23 cellular contexts compared by ENCODE assay signal in genomic region chr17:79916991-79917901, GRCh38.
DNase-seq lines count a peak whose midpoint lies in the region; ATAC-seq, FAIRE-seq and TF ChIP-seq lines count a peak whose summit lies in the region.
"Had no signal": no experiment of that assay in that cellular context is flagged by ENCODE, and none has a peak within 500 bp of the region (broad histone marks: within the 10 kb centered on the region; RNA-seq: fewer than 3 reads in every experiment).

No MANE protein-coding gene starts in this region.

- peak overlapping the region; percentile 80 for H4K91ac ChIP-seq in H1 (replicated peaks; ENCODE audit: insufficient read length, low read length)

- H2BK20ac ChIP-seq in H1 (ENCODE audit: low read length), result no peak overlapping the region

- no peak overlapping the region for H2BK5ac ChIP-seq in H1 (ENCODE audit: low read depth, low read length)

- H4K5ac ChIP-seq in H1 (ENCODE audit: insufficient read length, low read depth, low read length), result no peak overlapping the region

- DNase-seq in H7, result peak; percentile 34
- DNase-seq in H1 (ENCODE audit: low read depth in 1 of 2, low spot score in 2 of 2), result no peak
- DNase-seq in neural progenitor cell (ENCODE audit: low spot score), result no peak
- no peak for DNase-seq in SKM-1 (lab: John Stamatoyannopoulos, UW; ENCODE audit: unreplicated experiment)
- no peak for DNase-seq in NCI-H510A treated with DMSO at 0.1 percent for 48 hours (lab: John Stamatoyannopoulos, UW)
- DNase-seq: ACHN; C1 segment of cervical spinal cord; CD8-positive, alpha-beta T cell; H9; KG1; NCI-H1092 treated with DMSO at 0.1 percent for 48 hours; NCI-H1436 treated with DMSO at 0.1 percent for 48 hours; NCI-H2029; NCI-H226; NCI-H524; NCI-H774; NK-92 treated with Interleukin-12 subunit alpha and Interleukin-12 subunit beta, amount 100 ng/mL, for 24 hours; SIG-M5; SK-N-SH; T-cell had no signal

- H3K27ac ChIP-seq in H1 (ENCODE audit: low read depth, low read length) (no peak overlapping the region), neural progenitor cell (no peak overlapping the region)

- peak overlapping the region; percentile 42 for H3K27ac Mint-ChIP-seq in neural progenitor cell
- H3K27ac Mint-ChIP-seq: CD8-positive, alpha-beta T cell; H9; T-cell had no signal

- H3K4me3 ChIP-seq in H7 (ENCODE audit: insufficient read depth, low read depth, low read length), result no peak overlapping the region
- no peak overlapping the region for H3K4me3 ChIP-seq in H1 (ENCODE audit: extremely low read depth in 1 of 4, insufficient read depth in 2 of 4, low read depth in 3 of 4, low read length in 4 of 4)
- no peak overlapping the region for H3K4me3 ChIP-seq in neural progenitor cell

- H3K9ac ChIP-seq in H1 (replicated peaks in 1 of 4; ENCODE audit: extremely low read depth in 1 of 4, low read depth in 3 of 4, low read length in 3 of 4), result no peak overlapping the region
- H3K9ac ChIP-seq in neural progenitor cell, result no peak overlapping the region
- H3K9ac ChIP-seq: SK-N-SH had no signal

- TF ChIP-seq POLR2A in H1 (IDR thresholded peaks at IDR 0.05; ENCODE audit: control extremely low read depth in 1 of 2, low read depth in 2 of 2, low read length in 2 of 2), result no peak

- H3K79me1 ChIP-seq in H1 (ENCODE audit: low read depth, low read length), result no peaks in the 10 kb centered on the region

- ATAC-seq in GM19035 (IDR thresholded peaks at IDR 0.05; ENCODE audit: unreplicated experiment) (no peak), HG02884 (IDR thresholded peaks at IDR 0.05; ENCODE audit: unreplicated experiment) (no peak)
- ATAC-seq: CD8-positive, alpha-beta T cell; Panc1; T-cell had no signal

- H3K18ac ChIP-seq in H1 (ENCODE audit: extremely low read depth, low read length), result no peak overlapping the region

- no peak overlapping the region for H3K14ac ChIP-seq in H1 (ENCODE audit: insufficient read length)

- no peaks in the 10 kb centered on the region for H3K9me3 Mint-ChIP-seq in neural progenitor cell
- H3K9me3 Mint-ChIP-seq: CD8-positive, alpha-beta T cell; H9; T-cell had no signal

- H3K36me3 Mint-ChIP-seq in neural progenitor cell, result no peaks in the 10 kb centered on the region
- H3K36me3 Mint-ChIP-seq: CD8-positive, alpha-beta T cell; T-cell had no signal

- H3K23ac ChIP-seq in H1 (ENCODE audit: insufficient read length), result no peak overlapping the region

- peak overlapping the region; percentile 10 for H3K56ac ChIP-seq in H1 (replicated peaks; ENCODE audit: insufficient read length, low read depth, low read length)

- 87% methylated on average over 18 of the region's 18 CpGs; no CpG with 5 or more reads in 1 of the 2 experiments for WGBS in H1 (ENCODE audit: extremely low coverage in 1 of 2, insufficient coverage in 1 of 2, insufficient read length in 1 of 2, insufficient replicate concordance in 2 of 2, low coverage in 1 of 2, low lambda C conversion rate in 2 of 2, missing lambda C conversion rate in 1 of 2), 2 experiments

- 0 out of 2 replicates have a peak overlapping the region, but pooled peaks have one; percentile 55 for H2BK15ac ChIP-seq in H1 (ENCODE audit: low read length)

- H3K4me2 ChIP-seq in H1 (ENCODE audit: insufficient read depth in 1 of 2, low read depth in 2 of 2, low read length in 2 of 2) (no peak overlapping the region), neural progenitor cell (no peak overlapping the region)
- H3K4me2 ChIP-seq: SK-N-SH had no signal

- no peak overlapping the region for H3K4me3 Mint-ChIP-seq in neural progenitor cell
- H3K4me3 Mint-ChIP-seq: CD8-positive, alpha-beta T cell; H9; T-cell had no signal

- POLR2A ChIA-PET in H1 (lab: Charles Lee; ENCODE audit: partially characterized antibody), result interaction anchor here (0.5 kb wide), 1 partner anchor 102 kb away, joined by 3 read pairs; no protein-coding TSS in a partner anchor

- H3K9me3 ChIP-seq in H1 (ENCODE audit: insufficient read depth in 2 of 2, low read depth in 1 of 2, low read length in 1 of 2) (no peaks in the 10 kb centered on the region), neural progenitor cell (ENCODE audit: low read depth) (no peaks in the 10 kb centered on the region)
- H3K9me3 ChIP-seq: SK-N-SH had no signal

- H2AFZ ChIP-seq in H1 (ENCODE audit: low read length) (no peak overlapping the region), neural progenitor cell (replicated peaks) (no peak overlapping the region)

- no peak overlapping the region for H2BK120ac ChIP-seq in H1 (replicated peaks; ENCODE audit: low read depth, low read length)

- no peaks in the 10 kb centered on the region for H3K27me3 ChIP-seq in H7 (ENCODE audit: control insufficient read depth, insufficient read depth, low read length)
- peaks cover 0 to 4% (median 0%) of the 10 kb centered on the region in 4 experiments; a peak in 1 of 7 replicates for H3K27me3 ChIP-seq in H1 (replicated peaks in 1 of 4; ENCODE audit: control insufficient read depth in 3 of 4, extremely low read depth in 1 of 4, insufficient read depth in 3 of 4, low read length in 3 of 4)
- H3K27me3 ChIP-seq in neural progenitor cell, result peaks cover 3% of the 10 kb centered on the region

- H3K4me1 ChIP-seq in H1 (replicated peaks in 1 of 4; ENCODE audit: control insufficient read depth in 3 of 4, insufficient read depth in 4 of 4, low read length in 3 of 4), result peaks cover 0 to 8% (median 4%) of the 10 kb centered on the region in 4 experiments; a peak in 5 of 7 replicates
- no peaks in the 10 kb centered on the region for H3K4me1 ChIP-seq in neural progenitor cell

- no peaks in the 10 kb centered on the region for H3F3A ChIP-seq in neural progenitor cell (ENCODE audit: low read depth)

- CTCF ChIA-PET in H1 (lab: Charles Lee; ENCODE audit: partially characterized antibody), result interaction anchor here (0.7 to 14.0 kb wide), 30 partner anchors 9 to 179 kb away, joined by 3 to 181 read pairs (median 6); partner anchors contain the start of gene CBX4

- H4K20me1 ChIP-seq in H1 (replicated peaks in 1 of 2; ENCODE audit: control insufficient read depth in 1 of 2, insufficient read depth in 2 of 2, low read length in 2 of 2), result peaks cover 0 to 2% of the 10 kb centered on the region in 2 experiments
- no peaks in the 10 kb centered on the region for H4K20me1 ChIP-seq in neural progenitor cell (ENCODE audit: low read depth)

- TF ChIP-seq CTCF in H1 (IDR thresholded peaks at IDR 0.05; ENCODE audit: control extremely low read depth in 1 of 3, insufficient read depth in 1 of 3, low read depth in 1 of 3, low read length in 3 of 3), result no peak
- TF ChIP-seq CTCF in neural progenitor cell (IDR thresholded peaks at IDR 0.05), result no peak

- H3K23me2 ChIP-seq in H1 (ENCODE audit: low read depth, low read length), result no peaks in the 10 kb centered on the region

- H3K79me2 ChIP-seq in H1 (ENCODE audit: control insufficient read depth in 1 of 2, insufficient read depth in 2 of 2, low read length in 2 of 2) (no peaks in the 10 kb centered on the region), neural progenitor cell (ENCODE audit: low read depth) (no peaks in the 10 kb centered on the region)

- 0 out of 2 replicates have a peak overlapping the region, but pooled peaks have one; percentile 25 for H2AK5ac ChIP-seq in H1 (ENCODE audit: low read depth, low read length)

- H3K27me3 Mint-ChIP-seq in neural progenitor cell (ENCODE audit: insufficient read depth, low read depth), result peaks cover 19% of the 10 kb centered on the region

- H3K4me1 Mint-ChIP-seq in neural progenitor cell, result peaks cover 19% of the 10 kb centered on the region

- FAIRE-seq in H1 (lab: Jason Lieb, UNC), result no peak

- TF ChIP-seq EP300 in H1 (IDR thresholded peaks at IDR 0.05; ENCODE audit: borderline replicate concordance in 1 of 2, low read depth in 2 of 2, low read length in 2 of 2), result no peak

- H3K36me3 ChIP-seq in H7 (replicated peaks; ENCODE audit: control insufficient read depth, insufficient read depth, low read length) (no peaks in the 10 kb centered on the region), H1 (ENCODE audit: control insufficient read depth in 2 of 4, insufficient read depth in 4 of 4, low read length in 3 of 4) (no peaks in the 10 kb centered on the region), neural progenitor cell (no peaks in the 10 kb centered on the region)

- no peak for TF ChIP-seq RAD21 in H1 (IDR thresholded peaks at IDR 0.05 in 1 of 2, conservative IDR thresholded peaks at IDR 0.05 in 1 of 2; ENCODE audit: low read depth in 2 of 2, low read length in 2 of 2)

- 0 out of 2 replicates have a peak overlapping the region, but pooled peaks have one; percentile 2 for H4K8ac ChIP-seq in H1 (ENCODE audit: extremely low read depth, insufficient read depth, low read length)

- peak overlapping the region; percentile 64; the same call in 1 of the 2 replicates for H2BK12ac ChIP-seq in H1 (ENCODE audit: low read depth, low read length)

- H3K4ac ChIP-seq in H1 (replicated peaks; ENCODE audit: insufficient read length, low read depth, low read length), result peak overlapping the region; percentile 65

TF ChIP-seq in H1, 55 proteins besides CTCF, POLR2A, EP300 and RAD21:
- TF ChIP-seq SAP30 (IDR thresholded peaks at IDR 0.05; ENCODE audit: insufficient read depth, insufficient replicate concordance, low read length), result no peak
- TF ChIP-seq BCL11A (IDR thresholded peaks at IDR 0.05; ENCODE audit: low read depth in 2 of 2, low read length in 2 of 2), result no peak
- TF ChIP-seq MAX (IDR thresholded peaks at IDR 0.05), result no peak
- TF ChIP-seq CBX5 (IDR thresholded peaks at IDR 0.05; ENCODE audit: low read depth, low read length), result no peak
- TF ChIP-seq EGR1 (IDR thresholded peaks at IDR 0.05; ENCODE audit: borderline replicate concordance, low read depth, low read length), result no peak
